1 cellular context compared by ENCODE assay signal in the genomic region with DNA sequence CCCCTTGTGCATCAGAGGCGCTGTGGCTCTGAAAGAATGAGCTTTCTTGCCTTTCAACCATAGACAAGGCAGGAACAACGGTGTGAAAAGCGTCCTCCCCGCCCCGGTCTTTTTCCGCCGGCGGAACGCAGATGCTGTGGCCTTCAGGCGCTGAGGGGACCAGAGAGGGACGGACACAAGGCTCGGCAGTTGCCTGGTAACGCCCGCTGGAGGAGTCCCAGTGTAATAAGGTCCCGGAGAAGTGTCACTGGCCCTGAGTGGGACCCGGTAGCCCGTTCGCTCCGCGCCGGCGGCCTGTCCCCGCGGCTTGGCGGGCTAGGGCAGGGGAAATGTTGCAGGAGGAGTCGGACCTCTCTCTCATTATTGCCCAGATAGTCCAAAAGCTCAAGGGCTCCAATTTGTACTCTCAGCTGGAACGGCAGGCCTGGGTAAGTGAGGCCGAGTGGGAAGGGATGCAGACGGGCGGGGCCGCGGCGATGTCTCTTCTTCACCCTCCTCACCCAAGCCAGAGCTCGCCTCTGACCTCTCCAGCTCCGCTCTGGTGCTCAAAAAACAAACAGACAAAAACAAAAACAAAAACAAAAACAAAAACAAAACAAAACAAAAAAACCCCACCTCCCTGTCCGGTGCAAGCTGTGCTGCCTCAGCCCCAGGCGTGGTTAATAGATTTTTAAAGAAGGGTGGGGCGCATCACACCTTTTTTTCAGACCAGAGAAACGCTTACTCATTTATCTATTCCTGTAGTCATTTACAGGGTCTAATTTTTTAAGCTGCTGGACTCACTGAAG.
A peak's percentile ranks its signal among the peaks of the same experiment; 100 is the strongest.
TF ChIP-seq lines count a peak whose summit lies in the region.

A gene with protein sequence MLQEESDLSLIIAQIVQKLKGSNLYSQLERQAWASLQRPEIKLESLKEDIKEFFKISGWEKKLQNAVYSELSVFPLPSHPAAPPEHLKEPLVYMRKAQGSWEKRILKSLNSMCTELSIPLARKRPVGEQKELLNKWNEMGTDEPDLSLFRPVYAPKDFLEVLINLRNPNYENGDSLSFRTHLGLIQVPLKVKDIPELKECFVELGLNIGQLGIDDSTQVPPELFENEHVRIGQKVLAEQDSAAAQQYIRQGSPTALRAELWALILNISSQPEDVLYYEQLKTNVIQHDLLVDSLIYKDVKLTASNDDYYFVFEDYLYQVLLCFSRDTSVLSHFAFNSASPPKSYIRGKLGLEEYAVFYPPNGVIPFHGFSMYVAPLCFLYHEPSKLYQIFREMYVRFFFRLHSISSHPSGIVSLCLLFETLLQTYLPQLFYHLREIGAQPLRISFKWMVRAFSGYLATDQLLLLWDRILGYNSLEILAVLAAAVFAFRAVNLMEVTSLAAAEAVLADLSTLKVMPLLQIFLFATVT (plus strand): TSS at position 220 of the 788 bp plus-strand sequence. CDS start 110 bp downstream, at position 330.

TF ChIP-seq in K562, 482 proteins besides CTCF, POLR2A, EP300 and RAD21 (continued from another document and continues in another):
- TF ChIP-seq DLX4 (CRISPR knock-in tag; IDR thresholded peaks at IDR 0.05) (no peak), MCM7 (IDR thresholded peaks at IDR 0.05) (no peak), FOXP1 (CRISPR knock-in tag; IDR thresholded peaks at IDR 0.05) (peak; percentile 86), U2AF2 (optimal IDR thresholded peaks at IDR 0.05; ENCODE audit: low read depth, low read length) (no peak), ATF2 (CRISPR knock-in tag; IDR thresholded peaks at IDR 0.05) (no peak), ETV1 (tag; conservative IDR thresholded peaks at IDR 0.05; ENCODE audit: low read depth) (no peak), ZNF23 (CRISPR knock-in tag; IDR thresholded peaks at IDR 0.05) (no peak), ZBTB17 (CRISPR knock-in tag; IDR thresholded peaks at IDR 0.05) (no peak), BRF2 (IDR thresholded peaks at IDR 0.05; ENCODE audit: borderline replicate concordance, insufficient read depth, insufficient read length) (no peak), MYNN (IDR thresholded peaks at IDR 0.05) (peak; percentile 86), MYNN (CRISPR knock-in tag; IDR thresholded peaks at IDR 0.05) (no peak), CC2D1A (IDR thresholded peaks at IDR 0.05) (peak; percentile 59; the same call in 1 of the 2 replicates), CBX2 (IDR thresholded peaks at IDR 0.05; ENCODE audit: insufficient read depth, low read length, poor library complexity, severe bottlenecking) (no peak), ZNF592 (IDR thresholded peaks at IDR 0.05) (peak; percentile 44; the same call in 1 of the 2 replicates), GATAD2B (IDR thresholded peaks at IDR 0.05; ENCODE audit: borderline replicate concordance) (peak; percentile 61; the same call in 1 of the 2 replicates), HMG20B (CRISPR knock-in tag; IDR thresholded peaks at IDR 0.05) (no peak), TFAP4 (CRISPR knock-in tag; IDR thresholded peaks at IDR 0.05; ENCODE audit: borderline replicate concordance) (peak; percentile 85), HOXB6 (CRISPR knock-in tag; IDR thresholded peaks at IDR 0.05; ENCODE audit: borderline replicate concordance) (no peak), HCFC1 (IDR thresholded peaks at IDR 0.05; ENCODE audit: low read depth, low read length) (peak; percentile 83), ZSCAN29 (IDR thresholded peaks at IDR 0.05) (no peak), ZNF717 (CRISPR knock-in tag; IDR thresholded peaks at IDR 0.05) (no peak), ESRRB (CRISPR knock-in tag; IDR thresholded peaks at IDR 0.05; ENCODE audit: borderline replicate concordance) (no peak), FOXK1 (CRISPR knock-in tag; IDR thresholded peaks at IDR 0.05; ENCODE audit: borderline replicate concordance) (peak; percentile 89; the same call in 1 of the 2 replicates), KDM2B (CRISPR knock-in tag; IDR thresholded peaks at IDR 0.05) (0 out of 2 replicates have a peak, but pooled peaks have one; percentile 73)
- TF ChIP-seq, protein P1, sequence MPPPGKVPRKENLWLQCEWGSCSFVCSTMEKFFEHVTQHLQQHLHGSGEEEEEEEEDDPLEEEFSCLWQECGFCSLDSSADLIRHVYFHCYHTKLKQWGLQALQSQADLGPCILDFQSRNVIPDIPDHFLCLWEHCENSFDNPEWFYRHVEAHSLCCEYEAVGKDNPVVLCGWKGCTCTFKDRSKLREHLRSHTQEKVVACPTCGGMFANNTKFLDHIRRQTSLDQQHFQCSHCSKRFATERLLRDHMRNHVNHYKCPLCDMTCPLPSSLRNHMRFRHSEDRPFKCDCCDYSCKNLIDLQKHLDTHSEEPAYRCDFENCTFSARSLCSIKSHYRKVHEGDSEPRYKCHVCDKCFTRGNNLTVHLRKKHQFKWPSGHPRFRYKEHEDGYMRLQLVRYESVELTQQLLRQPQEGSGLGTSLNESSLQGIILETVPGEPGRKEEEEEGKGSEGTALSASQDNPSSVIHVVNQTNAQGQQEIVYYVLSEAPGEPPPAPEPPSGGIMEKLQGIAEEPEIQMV (tag; conservative IDR thresholded peaks at IDR 0.05; ENCODE audit: low read depth) = no peak
- TF ChIP-seq, protein P2, sequence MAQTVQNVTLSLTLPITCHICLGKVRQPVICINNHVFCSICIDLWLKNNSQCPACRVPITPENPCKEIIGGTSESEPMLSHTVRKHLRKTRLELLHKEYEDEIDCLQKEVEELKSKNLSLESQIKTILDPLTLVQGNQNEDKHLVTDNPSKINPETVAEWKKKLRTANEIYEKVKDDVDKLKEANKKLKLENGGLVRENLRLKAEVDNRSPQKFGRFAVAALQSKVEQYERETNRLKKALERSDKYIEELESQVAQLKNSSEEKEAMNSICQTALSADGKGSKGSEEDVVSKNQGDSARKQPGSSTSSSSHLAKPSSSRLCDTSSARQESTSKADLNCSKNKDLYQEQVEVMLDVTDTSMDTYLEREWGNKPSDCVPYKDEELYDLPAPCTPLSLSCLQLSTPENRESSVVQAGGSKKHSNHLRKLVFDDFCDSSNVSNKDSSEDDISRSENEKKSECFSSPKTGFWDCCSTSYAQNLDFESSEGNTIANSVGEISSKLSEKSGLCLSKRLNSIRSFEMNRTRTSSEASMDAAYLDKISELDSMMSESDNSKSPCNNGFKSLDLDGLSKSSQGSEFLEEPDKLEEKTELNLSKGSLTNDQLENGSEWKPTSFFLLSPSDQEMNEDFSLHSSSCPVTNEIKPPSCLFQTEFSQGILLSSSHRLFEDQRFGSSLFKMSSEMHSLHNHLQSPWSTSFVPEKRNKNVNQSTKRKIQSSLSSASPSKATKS (CRISPR knock-in tag; IDR thresholded peaks at IDR 0.05) = no peak
- TF ChIP-seq, protein P3, sequence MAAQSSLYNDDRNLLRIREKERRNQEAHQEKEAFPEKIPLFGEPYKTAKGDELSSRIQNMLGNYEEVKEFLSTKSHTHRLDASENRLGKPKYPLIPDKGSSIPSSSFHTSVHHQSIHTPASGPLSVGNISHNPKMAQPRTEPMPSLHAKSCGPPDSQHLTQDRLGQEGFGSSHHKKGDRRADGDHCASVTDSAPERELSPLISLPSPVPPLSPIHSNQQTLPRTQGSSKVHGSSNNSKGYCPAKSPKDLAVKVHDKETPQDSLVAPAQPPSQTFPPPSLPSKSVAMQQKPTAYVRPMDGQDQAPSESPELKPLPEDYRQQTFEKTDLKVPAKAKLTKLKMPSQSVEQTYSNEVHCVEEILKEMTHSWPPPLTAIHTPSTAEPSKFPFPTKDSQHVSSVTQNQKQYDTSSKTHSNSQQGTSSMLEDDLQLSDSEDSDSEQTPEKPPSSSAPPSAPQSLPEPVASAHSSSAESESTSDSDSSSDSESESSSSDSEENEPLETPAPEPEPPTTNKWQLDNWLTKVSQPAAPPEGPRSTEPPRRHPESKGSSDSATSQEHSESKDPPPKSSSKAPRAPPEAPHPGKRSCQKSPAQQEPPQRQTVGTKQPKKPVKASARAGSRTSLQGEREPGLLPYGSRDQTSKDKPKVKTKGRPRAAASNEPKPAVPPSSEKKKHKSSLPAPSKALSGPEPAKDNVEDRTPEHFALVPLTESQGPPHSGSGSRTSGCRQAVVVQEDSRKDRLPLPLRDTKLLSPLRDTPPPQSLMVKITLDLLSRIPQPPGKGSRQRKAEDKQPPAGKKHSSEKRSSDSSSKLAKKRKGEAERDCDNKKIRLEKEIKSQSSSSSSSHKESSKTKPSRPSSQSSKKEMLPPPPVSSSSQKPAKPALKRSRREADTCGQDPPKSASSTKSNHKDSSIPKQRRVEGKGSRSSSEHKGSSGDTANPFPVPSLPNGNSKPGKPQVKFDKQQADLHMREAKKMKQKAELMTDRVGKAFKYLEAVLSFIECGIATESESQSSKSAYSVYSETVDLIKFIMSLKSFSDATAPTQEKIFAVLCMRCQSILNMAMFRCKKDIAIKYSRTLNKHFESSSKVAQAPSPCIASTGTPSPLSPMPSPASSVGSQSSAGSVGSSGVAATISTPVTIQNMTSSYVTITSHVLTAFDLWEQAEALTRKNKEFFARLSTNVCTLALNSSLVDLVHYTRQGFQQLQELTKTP (IDR thresholded peaks at IDR 0.05; ENCODE audit: low read depth in 1 of 2, partially characterized antibody in 2 of 2) = peak in 1 of 2 experiments; percentile 67
- TF ChIP-seq, protein P4, sequence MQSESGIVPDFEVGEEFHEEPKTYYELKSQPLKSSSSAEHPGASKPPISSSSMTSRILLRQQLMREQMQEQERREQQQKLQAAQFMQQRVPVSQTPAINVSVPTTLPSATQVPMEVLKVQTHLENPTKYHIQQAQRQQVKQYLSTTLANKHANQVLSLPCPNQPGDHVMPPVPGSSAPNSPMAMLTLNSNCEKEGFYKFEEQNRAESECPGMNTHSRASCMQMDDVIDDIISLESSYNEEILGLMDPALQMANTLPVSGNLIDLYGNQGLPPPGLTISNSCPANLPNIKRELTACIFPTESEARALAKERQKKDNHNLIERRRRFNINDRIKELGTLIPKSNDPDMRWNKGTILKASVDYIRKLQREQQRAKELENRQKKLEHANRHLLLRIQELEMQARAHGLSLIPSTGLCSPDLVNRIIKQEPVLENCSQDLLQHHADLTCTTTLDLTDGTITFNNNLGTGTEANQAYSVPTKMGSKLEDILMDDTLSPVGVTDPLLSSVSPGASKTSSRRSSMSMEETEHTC (IDR thresholded peaks at IDR 0.05) = no peak
